Comparison of ENCODE assay signal across 2 cellular contexts in genomic region chr2:181596556-181596955, GRCh38.
TF ChIP-seq lines count a peak whose summit lies in the region.

No MANE protein-coding gene starts in this region.

TF ChIP-seq in A549, 52 proteins besides CTCF, POLR2A, EP300 and RAD21 (continued from another document):
- TF ChIP-seq REST (IDR thresholded peaks at IDR 0.05): peak; percentile 59; the same call in 1 of the 2 replicates
- TF ChIP-seq BHLHE40 (IDR thresholded peaks at IDR 0.05; ENCODE audit: low read depth, low read length): no peak

TF ChIP-seq in HCT116, 20 proteins besides CTCF, POLR2A, EP300 and RAD21 (continued from another document):
- TF ChIP-seq ZBTB33 (IDR thresholded peaks at IDR 0.05; ENCODE audit: extremely low read depth, insufficient replicate concordance, low read length): no peak
